Comparison of ENCODE assay signal across 14 cellular contexts in the genomic region with DNA sequence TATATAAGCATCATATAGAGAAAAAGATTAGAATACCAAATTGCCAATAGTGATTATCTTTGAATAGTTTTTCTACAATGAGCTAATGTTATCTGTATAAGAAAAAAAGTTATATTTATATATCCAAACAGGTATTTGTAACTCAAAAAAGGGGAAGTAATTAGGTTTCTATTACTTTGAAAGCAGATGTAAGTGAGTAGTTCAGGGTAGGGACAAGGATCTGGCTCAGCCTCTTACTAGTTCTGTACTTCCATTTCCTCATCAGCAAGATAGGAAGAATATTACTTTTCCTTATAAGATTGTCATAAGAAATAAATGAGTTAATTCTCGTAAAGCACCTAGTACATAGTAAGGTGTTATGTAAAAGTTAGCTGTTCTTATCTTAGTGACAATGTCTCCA. TPM values are rescaled to one million over a fixed set of nuclear protein-coding genes. Genes with fewer than 3 reads are reported as not detected.
DNase-seq lines count a peak whose midpoint lies in the region; ATAC-seq and TF ChIP-seq lines count a peak whose summit lies in the region.
"Had no signal": no experiment of that assay in that cellular context is flagged by ENCODE, and none has a peak within 500 bp of the region (broad histone marks: within the 10 kb centered on the region; RNA-seq: fewer than 3 reads in every experiment).

No MANE protein-coding gene starts in this region.

- H3K4me2 ChIP-seq in PC-3 (ENCODE audit: low read length), result no peak overlapping the region

- no peak overlapping the region for H3K4me3 ChIP-seq in PC-3 (ENCODE audit: low read length)

- no peaks in the 10 kb centered on the region for H3K9me2 ChIP-seq in PC-3 (replicated peaks; ENCODE audit: low read length)

- no peaks in the 10 kb centered on the region for H3K9me3 ChIP-seq in PC-3 (ENCODE audit: low read length)
- H3K9me3 ChIP-seq: neutrophil had no signal

- H3K27me3 ChIP-seq in PC-3 (ENCODE audit: low read length), result no peaks in the 10 kb centered on the region
- H3K27me3 ChIP-seq: neutrophil had no signal

- H3K4me1 ChIP-seq in PC-3 (ENCODE audit: insufficient read depth, low read length), result no peaks in the 10 kb centered on the region

- peak; percentile 65 for ATAC-seq in GM19467 (IDR thresholded peaks at IDR 0.05; ENCODE audit: unreplicated experiment)
- peak; percentile 79 for ATAC-seq in HG02870 (IDR thresholded peaks at IDR 0.05; ENCODE audit: unreplicated experiment)
- ATAC-seq in HG03571 (IDR thresholded peaks at IDR 0.05; ENCODE audit: unreplicated experiment), result peak; percentile 70
- ATAC-seq in PC-3, result no peak
- ATAC-seq in HG02840 (IDR thresholded peaks at IDR 0.05; ENCODE audit: low FRiP score, unreplicated experiment), result no peak
- ATAC-seq: effector memory CD8-positive, alpha-beta T cell had no signal

- H4K20me1 ChIP-seq in PC-3 (ENCODE audit: low read length), result no peaks in the 10 kb centered on the region

- H3K79me2 ChIP-seq in PC-3 (ENCODE audit: low read length), result no peaks in the 10 kb centered on the region

- H3K9ac ChIP-seq in PC-3 (ENCODE audit: low read length), result no peak overlapping the region

- no peak overlapping the region for H2AFZ ChIP-seq in PC-3 (ENCODE audit: low read length)

- in situ Hi-C loops in GM13976 (cut with MboI; ENCODE audit: low sequenced_read_pairs, unreplicated experiment), result no loop called here

- BruUV-seq in PC-3 (replicated peaks; lab: Mats Ljungman, UMichigan), result no TSS peak

- CTCF ChIA-PET in PC-3 (lab: Charles Lee), result no interaction called here

- DNase-seq in GM13976 (ENCODE audit: low spot score) (peak; percentile 28), PC-3 (no peak), HK-2 (ENCODE audit: unreplicated experiment) (no peak)
- DNase-seq in activated CD4-positive, alpha-beta T cell treated with anti-CD3 and anti-CD28 coated beads, Interleukin-2, amount 50 U/mL, for 1 hour, result no peak
- DNase-seq: activated T-cell treated with anti-CD3 and anti-CD28 coated beads, Interleukin-2, amount 50 U/mL, for 48 hours; effector memory CD8-positive, alpha-beta T cell; NCI-H446; Right ventricle myocardium superior; WERI-Rb-1 had no signal

- no peaks in the 10 kb centered on the region for H3F3A ChIP-seq in PC-3 (ENCODE audit: low read length, unreplicated experiment)

- TF ChIP-seq CTCF in GM13976 (IDR thresholded peaks at IDR 0.05; ENCODE audit: borderline replicate concordance, control extremely low read depth, extremely low read depth, insufficient read depth, missing control alignments) (no peak), PC-3 (conservative IDR thresholded peaks at IDR 0.05; ENCODE audit: low read depth, low read length) (no peak)

- POLR2A ChIA-PET in PC-3 (lab: Charles Lee; ENCODE audit: unreplicated experiment), result no interaction called here

- H3K27ac ChIP-seq in PC-3 (ENCODE audit: low read length), result no peak overlapping the region
- H3K27ac ChIP-seq: neutrophil, WERI-Rb-1 had no signal

- no peaks in the 10 kb centered on the region; the same call in none of the 2 replicates for H3K36me3 ChIP-seq in PC-3 (ENCODE audit: low read depth, low read length)
- H3K36me3 ChIP-seq: neutrophil had no signal

- intact Hi-C loops in PC-3 (cut with micrococcal nuclease), result no loop called here

RNA-seq across cellular contexts. Expression of a gene that starts 32.2 kb away (rescaled TPM):
- total RNA-seq in PC-3 (2014; rRNA removed), result 5.8 and 8.9 TPM in 2 replicates

Comparison
In these comparisons a context has a peak if more than half of its experiments do, and no peak if none do; other contexts are left out.
1. ATAC-seq: peak in GM19467 (single experiment), HG02870 (single experiment) and HG03571 (single experiment); none in PC-3 (single experiment) and HG02840 (single experiment).